1 cellular context compared by ENCODE assay signal in genomic region chr13:19345158-19345557, GRCh38.
TF ChIP-seq lines count a peak whose summit lies in the region.

No MANE protein-coding gene starts in this region.

TF ChIP-seq in SK-N-SH, 30 proteins besides CTCF, POLR2A, EP300 and RAD21 (continued from another document):
- TF ChIP-seq, protein P1, sequence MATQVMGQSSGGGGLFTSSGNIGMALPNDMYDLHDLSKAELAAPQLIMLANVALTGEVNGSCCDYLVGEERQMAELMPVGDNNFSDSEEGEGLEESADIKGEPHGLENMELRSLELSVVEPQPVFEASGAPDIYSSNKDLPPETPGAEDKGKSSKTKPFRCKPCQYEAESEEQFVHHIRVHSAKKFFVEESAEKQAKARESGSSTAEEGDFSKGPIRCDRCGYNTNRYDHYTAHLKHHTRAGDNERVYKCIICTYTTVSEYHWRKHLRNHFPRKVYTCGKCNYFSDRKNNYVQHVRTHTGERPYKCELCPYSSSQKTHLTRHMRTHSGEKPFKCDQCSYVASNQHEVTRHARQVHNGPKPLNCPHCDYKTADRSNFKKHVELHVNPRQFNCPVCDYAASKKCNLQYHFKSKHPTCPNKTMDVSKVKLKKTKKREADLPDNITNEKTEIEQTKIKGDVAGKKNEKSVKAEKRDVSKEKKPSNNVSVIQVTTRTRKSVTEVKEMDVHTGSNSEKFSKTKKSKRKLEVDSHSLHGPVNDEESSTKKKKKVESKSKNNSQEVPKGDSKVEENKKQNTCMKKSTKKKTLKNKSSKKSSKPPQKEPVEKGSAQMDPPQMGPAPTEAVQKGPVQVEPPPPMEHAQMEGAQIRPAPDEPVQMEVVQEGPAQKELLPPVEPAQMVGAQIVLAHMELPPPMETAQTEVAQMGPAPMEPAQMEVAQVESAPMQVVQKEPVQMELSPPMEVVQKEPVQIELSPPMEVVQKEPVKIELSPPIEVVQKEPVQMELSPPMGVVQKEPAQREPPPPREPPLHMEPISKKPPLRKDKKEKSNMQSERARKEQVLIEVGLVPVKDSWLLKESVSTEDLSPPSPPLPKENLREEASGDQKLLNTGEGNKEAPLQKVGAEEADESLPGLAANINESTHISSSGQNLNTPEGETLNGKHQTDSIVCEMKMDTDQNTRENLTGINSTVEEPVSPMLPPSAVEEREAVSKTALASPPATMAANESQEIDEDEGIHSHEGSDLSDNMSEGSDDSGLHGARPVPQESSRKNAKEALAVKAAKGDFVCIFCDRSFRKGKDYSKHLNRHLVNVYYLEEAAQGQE (IDR thresholded peaks at IDR 0.05; ENCODE audit: low read depth, low read length): no peak
- TF ChIP-seq ELF1 (IDR thresholded peaks at IDR 0.05) (no peak), NFIC (IDR thresholded peaks at IDR 0.05; ENCODE audit: borderline replicate concordance) (no peak), RFX5 (IDR thresholded peaks at IDR 0.05; ENCODE audit: low read length) (no peak), MXI1 (IDR thresholded peaks at IDR 0.05; ENCODE audit: low read depth, low read length) (no peak), CHD2 (IDR thresholded peaks at IDR 0.05; ENCODE audit: low read length, partially characterized antibody) (no peak), FOXM1 (IDR thresholded peaks at IDR 0.05; ENCODE audit: low read depth) (no peak)
